Comparison of ENCODE assay signal across 21 cellular contexts in genomic region chr15:89728254-89728653, GRCh38. TPM values are rescaled to one million over a fixed set of nuclear protein-coding genes. Genes with fewer than 3 reads are reported as not detected.
DNase-seq lines count a peak whose midpoint lies in the region; ATAC-seq and TF ChIP-seq lines count a peak whose summit lies in the region.
"Had no signal": no experiment of that assay in that cellular context is flagged by ENCODE, and none has a peak within 500 bp of the region (broad histone marks: within the 10 kb centered on the region; RNA-seq: fewer than 3 reads in every experiment).

No MANE protein-coding gene starts in this region.

- ATAC-seq in heart left ventricle, result peak in 3 of 4 donors; percentile 58 to 71 (median 66)
- ATAC-seq in mucosa of descending colon, result peak; percentile 25
- ATAC-seq in GM21825 (IDR thresholded peaks at IDR 0.05; ENCODE audit: unreplicated experiment), result no peak
- ATAC-seq: activated CD8-positive, alpha-beta T cell treated with anti-CD3 and anti-CD28 coated beads for 36 hours; activated T-cell treated with anti-CD3 and anti-CD28 coated beads, Interleukin-2, amount 50 U/mL, for 72 hours; Panc1; stimulated activated naive B cell treated with anti-CD40 and anti-IgM and Interleukin-4, amounts not matched to agents 10 μg/mL and 1 μg/mL and 100 μg/mL, for 72 hours had no signal

- H3K27me3 ChIP-seq in heart left ventricle (peaks cover 0 to 3% (median 0%) of the 10 kb centered on the region in 9 donors), left ventricle myocardium inferior (ENCODE audit: low read depth) (peaks cover 7% of the 10 kb centered on the region)
- H3K27me3 ChIP-seq: pancreas had no signal

- no peaks in the 10 kb centered on the region for H3K36me3 ChIP-seq in heart left ventricle
- no peaks in the 10 kb centered on the region for H3K36me3 ChIP-seq in left ventricle myocardium inferior
- no peaks in the 10 kb centered on the region for H3K36me3 ChIP-seq in mucosa of descending colon (ENCODE audit: low read depth)
- H3K36me3 ChIP-seq: heart right ventricle, pancreas had no signal

- no peak overlapping the region for H3K4me3 ChIP-seq in heart left ventricle
- H3K4me3 ChIP-seq in left ventricle myocardium inferior, result no peak overlapping the region
- no peak overlapping the region for H3K4me3 ChIP-seq in fibroblast of mammary gland (ENCODE audit: control insufficient read depth, low read depth, low read length)
- H3K4me3 ChIP-seq in mucosa of descending colon, result no peak overlapping the region
- H3K4me3 ChIP-seq: heart right ventricle, pancreas had no signal

- intact Hi-C loops in heart left ventricle (cut with DNase I), result no loop called here
- intact Hi-C loops in left ventricle myocardium inferior (cut with micrococcal nuclease), result no loop called here
- intact Hi-C loops in mucosa of descending colon (cut with DNase I, micrococcal nuclease), result no loop called here

- no peak for TF ChIP-seq POLR2A in heart left ventricle (IDR thresholded peaks at IDR 0.05)

- DNase-seq in heart left ventricle (no peak), left ventricle myocardium inferior (no peak), fibroblast of mammary gland (ENCODE audit: low read depth) (peak; percentile 57), mucosa of descending colon (no peak), mucosa of gallbladder (ENCODE audit: low spot score) (no peak), DMS53 treated with DMSO at 0.1 percent for 48 hours (lab: John Stamatoyannopoulos, UW; ENCODE audit: unreplicated experiment) (no peak), NCI-H1105 (lab: John Stamatoyannopoulos, UW) (no peak)
- DNase-seq: activated CD8-positive, alpha-beta T cell treated with anti-CD3 and anti-CD28 coated beads for 36 hours; activated T-cell treated with anti-CD3 and anti-CD28 coated beads, Interleukin-2, amount 50 U/mL, for 72 hours; CD4-positive, alpha-beta memory T cell; heart right ventricle; NCI-H1105 treated with DMSO at 0.1 percent for 48 hours; NCI-H2171; pancreas; stimulated activated naive B cell treated with anti-CD40 and anti-IgM and Interleukin-4, amounts not matched to agents 10 μg/mL and 1 μg/mL and 100 μg/mL, for 72 hours; SW 1271 had no signal

- TF ChIP-seq CTCF in heart left ventricle (IDR thresholded peaks at IDR 0.05), result no peak
- TF ChIP-seq CTCF in left ventricle myocardium inferior (IDR thresholded peaks at IDR 0.05; ENCODE audit: borderline replicate concordance), result no peak
- TF ChIP-seq CTCF in fibroblast of mammary gland (conservative IDR thresholded peaks at IDR 0.05; ENCODE audit: control insufficient read depth, insufficient read depth, low read depth, low read length), result no peak
- no peak for TF ChIP-seq CTCF in mucosa of descending colon (IDR thresholded peaks at IDR 0.05)

- H3K4me1 ChIP-seq in heart left ventricle (peaks cover 0 to 4% (median 0%) of the 10 kb centered on the region in 12 donors), left ventricle myocardium inferior (peaks cover 7% of the 10 kb centered on the region), mucosa of descending colon (ENCODE audit: low read depth) (no peaks in the 10 kb centered on the region)
- H3K4me1 ChIP-seq: pancreas had no signal

- H3K9me3 ChIP-seq in heart left ventricle (peaks cover 0 to 9% (median 0%) of the 10 kb centered on the region in 12 donors), left ventricle myocardium inferior (replicated peaks) (peaks cover 13% of the 10 kb centered on the region), mucosa of descending colon (no peaks in the 10 kb centered on the region)
- H3K9me3 ChIP-seq: pancreas had no signal

- H3K27ac ChIP-seq in heart left ventricle (no peak overlapping the region), left ventricle myocardium inferior (replicated peaks) (no peak overlapping the region)
- H3K27ac ChIP-seq: heart right ventricle, HL-60, pancreas had no signal

- 13 to 38% (median 17%) methylated on average over 2 of the region's 2 CpGs for WGBS in heart left ventricle, 4 donors

RNA-seq across cellular contexts. Expression of gene MESP1, which starts 22.8 kb away (rescaled TPM):
- total RNA-seq in heart left ventricle, result 1 to 10 TPM; 1.3 to 6.9 (median 5.1) TPM
- 1 to 10 TPM in 1 of 2 donors, under 1 TPM in 1; 0.43 to 6.9 TPM for polyA plus RNA-seq in heart left ventricle
- total RNA-seq in left ventricle myocardium inferior, result 8.4 TPM
- 10 to 100 TPM in 1 of 3 donors, 1 to 10 TPM in 2; 4.6 to 10.2 (median 8.5) TPM for total RNA-seq in mucosa of descending colon
- total RNA-seq in mucosa of gallbladder, result 4.6 TPM
- polyA plus RNA-seq: keratinocyte had no signal

RNA-seq across cellular contexts. Expression of gene WDR93, which starts 37.6 kb away (rescaled TPM):
- total RNA-seq in heart left ventricle (under 1 TPM in 1 of 9 donors, not detected in 8; 0.21 TPM), left ventricle myocardium inferior (not detected), mucosa of descending colon (under 1 TPM in 1 of 3 donors, not detected in 2; 0.14 TPM), mucosa of gallbladder (0.49 TPM)
- polyA plus RNA-seq in heart left ventricle, result under 1 TPM in 1 of 2 donors, not detected in 1; 0.10 TPM
- total RNA-seq: activated CD8-positive, alpha-beta T cell treated with anti-CD3 and anti-CD28 coated beads for 36 hours; CD4-positive, alpha-beta memory T cell had no signal
- polyA plus RNA-seq: CD4-positive, alpha-beta memory T cell had no signal

RNA-seq across cellular contexts. Expression of gene PEX11A, which starts 37.7 kb away (rescaled TPM):
- 10 to 100 TPM in 6 of 9 donors, 1 to 10 TPM in 3; 7.0 to 23.0 (median 10.7) TPM for total RNA-seq in heart left ventricle
- 10 to 100 TPM in 1 of 2 donors, 1 to 10 TPM in 1; 5.9 to 11.0 TPM for polyA plus RNA-seq in heart left ventricle
- 11.4 TPM for total RNA-seq in left ventricle myocardium inferior
- 10 to 100 TPM; 15.5 to 38.5 (median 16.7) TPM for total RNA-seq in mucosa of descending colon
- total RNA-seq in mucosa of gallbladder, result 13.7 TPM

RNA-seq across cellular contexts. Expression of gene MESP2, which starts 47.9 kb away (rescaled TPM):
- total RNA-seq in heart left ventricle (under 1 TPM in 3 of 9 donors, not detected in 6; 0.16 to 0.64 (median 0.52) TPM), left ventricle myocardium inferior (0.27 TPM), mucosa of descending colon (1 to 10 TPM in 2 of 3 donors, under 1 TPM in 1; 0.79 to 4.7 (median 1.2) TPM), mucosa of gallbladder (0.75 TPM)
- under 1 TPM in 1 of 2 donors, not detected in 1; 0.65 TPM for polyA plus RNA-seq in heart left ventricle
- total RNA-seq: activated CD8-positive, alpha-beta T cell treated with anti-CD3 and anti-CD28 coated beads for 36 hours; activated T-cell treated with anti-CD3 and anti-CD28 coated beads, Interleukin-2, amount 50 U/mL, for 72 hours; CD4-positive, alpha-beta memory T cell; ureter had no signal
- polyA plus RNA-seq: CD4-positive, alpha-beta memory T cell had no signal

RNA-seq across cellular contexts. Expression of gene PLIN1, which starts 49.1 kb away (rescaled TPM):
- total RNA-seq in heart left ventricle (100 to 1,000 TPM in 1 of 9 donors, 10 to 100 TPM in 2, 1 to 10 TPM in 4, under 1 TPM in 2; 0.28 to 143 (median 3.3) TPM), left ventricle myocardium inferior (1.6 TPM), mucosa of descending colon (1 to 10 TPM in 2 of 3 donors, under 1 TPM in 1; 0.77 to 8.1 (median 5.2) TPM), mucosa of gallbladder (0.89 TPM)
- 10 to 100 TPM in 1 of 2 donors, 1 to 10 TPM in 1; 6.5 to 11.8 TPM for polyA plus RNA-seq in heart left ventricle
